Comparison of ENCODE assay signal across 1 cellular context in genomic region chr20:41619360-41620115, GRCh38.
A peak's percentile ranks its signal among the peaks of the same experiment; 100 is the strongest.
TF ChIP-seq lines count a peak whose summit lies in the region.

No MANE protein-coding gene starts in this region.

TF ChIP-seq in HepG2, 621 proteins besides CTCF, POLR2A, EP300 and RAD21 (continues in another document):
- no peak for TF ChIP-seq PRDM10 (CRISPR knock-in tag; IDR thresholded peaks at IDR 0.05; ENCODE audit: low read depth)
- no peak for TF ChIP-seq NFAT5 (CRISPR knock-in tag; IDR thresholded peaks at IDR 0.05)
- no peak for TF ChIP-seq NFIB (CRISPR knock-in tag; IDR thresholded peaks at IDR 0.05; ENCODE audit: borderline replicate concordance)
- TF ChIP-seq HNF4G (IDR thresholded peaks at IDR 0.05; ENCODE audit: borderline replicate concordance, low read depth, low read length): no peak
- TF ChIP-seq HNF4G (CRISPR knock-in tag; IDR thresholded peaks at IDR 0.05; ENCODE audit: borderline replicate concordance, low read depth): no peak
- no peak for TF ChIP-seq ZNF83 (CRISPR knock-in tag; IDR thresholded peaks at IDR 0.05; ENCODE audit: borderline replicate concordance)
- no peak for TF ChIP-seq TAF15 (IDR thresholded peaks at IDR 0.05; ENCODE audit: low read depth, low read length, poor library complexity, severe bottlenecking)
- TF ChIP-seq ZNF253 (CRISPR knock-in tag; IDR thresholded peaks at IDR 0.05; ENCODE audit: borderline replicate concordance): no peak
- no peak for TF ChIP-seq TBX2 (CRISPR knock-in tag; IDR thresholded peaks at IDR 0.05; ENCODE audit: borderline replicate concordance)
- peak; percentile 62 for TF ChIP-seq STAG1 (CRISPR knock-in tag; IDR thresholded peaks at IDR 0.05)
- peak; percentile 6; the same call in 1 of the 2 replicates for TF ChIP-seq MTERF4 (CRISPR knock-in tag; IDR thresholded peaks at IDR 0.05)
- TF ChIP-seq SUZ12 (IDR thresholded peaks at IDR 0.05; ENCODE audit: low read depth, low read length): no peak
- no peak for TF ChIP-seq PHF20 (CRISPR knock-in tag; IDR thresholded peaks at IDR 0.05)
- peak in 1 of 2 experiments; percentile 30; a peak in 1 of 4 replicates for TF ChIP-seq HMGXB4 (CRISPR knock-in tag; IDR thresholded peaks at IDR 0.05; ENCODE audit: borderline replicate concordance in 1 of 2, low read depth in 1 of 2)
- 0 out of 2 replicates have a peak, but pooled peaks have one; percentile 18 for TF ChIP-seq PATZ1 (CRISPR knock-in tag; IDR thresholded peaks at IDR 0.05)
- TF ChIP-seq TRAFD1 (CRISPR knock-in tag; IDR thresholded peaks at IDR 0.05; ENCODE audit: borderline replicate concordance): 0 out of 2 replicates have a peak, but pooled peaks have one; percentile 14
- TF ChIP-seq TBL1XR1 (IDR thresholded peaks at IDR 0.05; ENCODE audit: borderline replicate concordance, low read length, partially characterized antibody): peak; percentile 7
- TF ChIP-seq SNAPC4 (CRISPR knock-in tag; IDR thresholded peaks at IDR 0.05): peak; percentile 43; the same call in 1 of the 2 replicates
- 0 out of 2 replicates have a peak, but pooled peaks have one; percentile 5 for TF ChIP-seq YEATS2 (CRISPR knock-in tag; IDR thresholded peaks at IDR 0.05; ENCODE audit: borderline replicate concordance)
